8 cellular contexts compared by ENCODE assay signal in the genomic region with DNA sequence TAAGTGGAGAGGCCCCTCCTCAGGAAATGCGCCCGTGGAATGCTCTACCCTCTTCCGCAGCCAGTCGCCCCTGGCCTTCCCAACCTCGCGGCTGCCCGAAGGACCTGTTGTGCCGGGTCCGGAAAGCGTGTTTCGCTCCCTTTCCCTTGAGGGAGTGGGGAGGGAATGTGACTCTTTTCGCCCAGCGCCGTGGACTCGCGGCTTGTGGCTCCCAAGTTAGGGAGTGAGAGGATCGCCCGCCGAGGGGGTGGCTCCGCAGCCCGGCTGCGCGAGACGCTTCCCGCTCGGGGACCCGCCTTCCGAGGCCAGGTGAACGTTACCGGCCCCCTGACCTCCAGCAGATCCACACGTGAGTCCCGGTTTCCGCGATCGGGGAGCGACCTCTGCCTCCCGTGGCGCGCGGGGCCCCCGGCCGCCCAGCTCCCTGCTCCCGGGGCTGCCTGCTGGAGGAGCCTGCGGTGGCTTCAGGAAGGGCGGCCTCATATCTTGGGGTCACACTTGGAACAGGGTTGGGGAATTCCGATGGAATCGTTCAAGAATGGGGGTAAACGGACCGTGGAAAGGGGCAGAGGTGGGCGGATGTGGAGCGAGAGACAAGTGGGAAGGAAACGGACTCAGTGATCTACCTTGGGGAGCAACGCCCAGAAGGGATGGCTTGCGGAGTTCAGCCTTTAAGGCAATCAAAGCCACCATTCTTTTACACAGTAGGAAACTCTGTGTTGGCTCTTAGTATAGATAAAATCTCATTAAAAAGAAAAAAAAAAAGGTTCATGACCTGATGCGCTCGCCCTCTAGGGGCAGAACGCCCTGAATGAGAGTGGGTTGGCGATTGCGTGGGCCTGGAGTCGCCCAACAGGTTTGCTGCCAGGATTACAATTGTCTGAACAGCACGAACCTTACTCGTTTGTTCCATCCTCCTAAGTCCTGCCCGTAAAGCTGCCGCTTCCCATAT. TPM values are rescaled to one million over a fixed set of nuclear protein-coding genes. Genes with fewer than 3 reads are reported as not detected.
DNase-seq lines count a peak whose midpoint lies in the region; ATAC-seq and TF ChIP-seq lines count a peak whose summit lies in the region.

No MANE protein-coding gene starts in this region.

- H3K27ac Mint-ChIP-seq in activated naive CD4-positive, alpha-beta T cell treated with anti-CD3 and anti-CD28 coated beads, Interleukin-2, amount 50 U/mL, for 24 hours = peak overlapping the region; percentile 42

- ATAC-seq in GM21717 (IDR thresholded peaks at IDR 0.05; ENCODE audit: unreplicated experiment) = no peak
- ATAC-seq in HG03342 (IDR thresholded peaks at IDR 0.05; ENCODE audit: unreplicated experiment) = no peak

- peak; percentile 39 for TF ChIP-seq CTCF in GM12874 (IDR thresholded peaks at IDR 0.05; ENCODE audit: insufficient read depth, low read depth, low read length)
- TF ChIP-seq CTCF in LNCaP clone FGC (IDR thresholded peaks at IDR 0.05; ENCODE audit: control insufficient read depth, extremely low read depth, insufficient read depth) = peak; percentile 69
- TF ChIP-seq CTCF in cardiac muscle cell (IDR thresholded peaks at IDR 0.05; ENCODE audit: low read depth, low read length) = peak; percentile 23

- no peaks in the 10 kb centered on the region for H3K36me3 Mint-ChIP-seq in activated naive CD4-positive, alpha-beta T cell treated with anti-CD3 and anti-CD28 coated beads, Interleukin-2, amount 50 U/mL, for 24 hours

- no peaks in the 10 kb centered on the region for H3K9me3 ChIP-seq in cardiac muscle cell (ENCODE audit: low read depth)

- no peak overlapping the region for H3K27ac ChIP-seq in cardiac muscle cell

- no peaks in the 10 kb centered on the region for H3K36me3 ChIP-seq in cardiac muscle cell

- H3K9me3 Mint-ChIP-seq in activated naive CD4-positive, alpha-beta T cell treated with anti-CD3 and anti-CD28 coated beads, Interleukin-2, amount 50 U/mL, for 24 hours = no peaks in the 10 kb centered on the region

- H3K4me3 ChIP-seq in LNCaP clone FGC (ENCODE audit: low read depth, low read length) (peak overlapping the region; percentile 68), cardiac muscle cell (peak overlapping the region; percentile 52)

- H3K4me1 ChIP-seq in cardiac muscle cell (ENCODE audit: low read depth) = no peaks in the 10 kb centered on the region

- peak; percentile 87 for DNase-seq in LNCaP clone FGC (ENCODE audit: low read depth)
- DNase-seq in cardiac muscle cell (ENCODE audit: low read depth in 1 of 2, low spot score in 1 of 2) = peak in 1 of 2 donors; percentile 46
- peak; percentile 81 for DNase-seq in posterior vena cava (ENCODE audit: low spot score)
- no peak for DNase-seq in inferior parietal cortex (ENCODE audit: extremely low spot score)

- intact Hi-C loops in posterior vena cava (cut with DNase I) = loop anchor here (2.0 to 5.0 kb wide), 3 partner anchors 60 to 158 kb away; partner anchors contain the start of gene HDDC2 (in 1 of the 2)

- H3K4me1 Mint-ChIP-seq in activated naive CD4-positive, alpha-beta T cell treated with anti-CD3 and anti-CD28 coated beads, Interleukin-2, amount 50 U/mL, for 24 hours = peaks cover 9% of the 10 kb centered on the region

- peak overlapping the region; percentile 69 for H3K4me3 Mint-ChIP-seq in activated naive CD4-positive, alpha-beta T cell treated with anti-CD3 and anti-CD28 coated beads, Interleukin-2, amount 50 U/mL, for 24 hours

- H3K27me3 ChIP-seq in cardiac muscle cell = peaks cover 6% of the 10 kb centered on the region

- peaks cover 30% of the 10 kb centered on the region for H3K27me3 Mint-ChIP-seq in activated naive CD4-positive, alpha-beta T cell treated with anti-CD3 and anti-CD28 coated beads, Interleukin-2, amount 50 U/mL, for 24 hours

RNA-seq across cellular contexts. Expression of gene TPD52L1, which starts 0.9 kb away (rescaled TPM):
- total RNA-seq in cardiac muscle cell (50.1 and 72.8 TPM in 2 replicates), posterior vena cava (10 to 100 TPM; 41.4 to 51.7 TPM)
- 49.2 and 96.3 TPM in 2 replicates for polyA plus RNA-seq in cardiac muscle cell
